13 cellular contexts compared by ENCODE assay signal in genomic region chr11:111976119-111976518, GRCh38. TPM values are rescaled to one million over a fixed set of nuclear protein-coding genes. Genes with fewer than 3 reads are reported as not detected.
A peak's percentile ranks its signal among the peaks of the same experiment; 100 is the strongest.
DNase-seq lines count a peak whose midpoint lies in the region; ATAC-seq and TF ChIP-seq lines count a peak whose summit lies in the region.
"Had no signal": no experiment of that assay in that cellular context is flagged by ENCODE, and none has a peak within 500 bp of the region (broad histone marks: within the 10 kb centered on the region; RNA-seq: fewer than 3 reads in every experiment).

No MANE protein-coding gene starts in this region.

- peak overlapping the region; percentile 84 for H3K9ac ChIP-seq in ES-I3 (ENCODE audit: low read depth, low read length)

- H3K4me1 ChIP-seq in ES-I3 (ENCODE audit: insufficient read depth, low read length) (peaks cover 7% of the 10 kb centered on the region; the same call in 1 of the 2 replicates), RWPE2 (ENCODE audit: insufficient read depth, poor library complexity, severe bottlenecking) (peaks cover 10% of the 10 kb centered on the region), sigmoid colon (peaks cover 0 to 46% (median 34%) of the 10 kb centered on the region in 4 donors)

- WGBS in sigmoid colon, 2 donors: 83 to 88% methylated on average over 2 of the region's 2 CpGs

- H3K36me3 Mint-ChIP-seq in glutamatergic neuron (ENCODE audit: unreplicated experiment) (no peaks in the 10 kb centered on the region), CD14-positive monocyte (peaks cover 5 to 7% of the 10 kb centered on the region in 2 donors)

- no peak for ATAC-seq in RWPE2 (ENCODE audit: low read depth)

- H3K4me1 Mint-ChIP-seq in glutamatergic neuron (ENCODE audit: low read depth, unreplicated experiment) (peaks cover 5% of the 10 kb centered on the region), CD14-positive monocyte (peaks cover 14% of the 10 kb centered on the region)

- DNase-seq in RWPE2 (ENCODE audit: low spot score) (no peak), glutamatergic neuron (no peak), sigmoid colon (no peak), ecto neural progenitor cell (ENCODE audit: low spot score) (no peak), DMS79 (lab: John Stamatoyannopoulos, UW) (no peak), GDM1 (lab: John Stamatoyannopoulos, UW) (no peak), CD14-positive monocyte (ENCODE audit: low spot score) (no peak)
- DNase-seq: activated CD8-positive, alpha-beta memory T cell treated with anti-CD3 and anti-CD28 coated beads, Interleukin-2, amount 50 U/mL, for 48 hours; NCI-H748 treated with DMSO at 0.1 percent for 48 hours had no signal

- H3K27ac Mint-ChIP-seq in glutamatergic neuron (ENCODE audit: unreplicated experiment) (no peak overlapping the region), CD14-positive monocyte (peak overlapping the region in 1 of 7 donors; percentile 47)
- H3K27ac Mint-ChIP-seq: dendritic cell treated with granulocyte-macrophage colony-stimulating factor and Interleukin-4, amounts not matched to agents 40 ng/mL and 50 ng/mL, for 4 days had no signal

- intact Hi-C loops in sigmoid colon (cut with DNase I): loop anchor here (2.0 to 10.0 kb wide), 2 partner anchors 39 to 371 kb away; partner anchors contain the start of genes DIXDC1 and SIK2
- intact Hi-C loops in CD14-positive monocyte (cut with micrococcal nuclease): no loop called here

- H3K4me3 Mint-ChIP-seq in glutamatergic neuron (ENCODE audit: unreplicated experiment) (peak overlapping the region; percentile 85), CD14-positive monocyte (no peak overlapping the region)

- H3K9me3 ChIP-seq in ES-I3 (ENCODE audit: control insufficient read depth, insufficient read depth, low read length) (no peaks in the 10 kb centered on the region), RWPE2 (ENCODE audit: severe bottlenecking) (no peaks in the 10 kb centered on the region), sigmoid colon (no peaks in the 10 kb centered on the region)

- TF ChIP-seq EP300 in sigmoid colon (IDR thresholded peaks at IDR 0.05): no peak

- H3K27me3 Mint-ChIP-seq in glutamatergic neuron (ENCODE audit: unreplicated experiment) (peaks cover 8% of the 10 kb centered on the region), CD14-positive monocyte (ENCODE audit: low read depth in 3 of 3) (peaks cover 30 to 39% (median 33%) of the 10 kb centered on the region in 3 donors)

- H3K36me3 ChIP-seq in ES-I3 (ENCODE audit: insufficient read depth, low read length) (no peaks in the 10 kb centered on the region), RWPE2 (ENCODE audit: low read depth) (peaks cover 2% of the 10 kb centered on the region; the same call in 1 of the 2 replicates), sigmoid colon (peaks cover 0 to 14% (median 2%) of the 10 kb centered on the region in 4 donors)

- H3K4me3 ChIP-seq in RWPE2 (ENCODE audit: severe bottlenecking): no peak overlapping the region
- peak overlapping the region in 2 of 4 donors; percentile 91 to 97 for H3K4me3 ChIP-seq in sigmoid colon

- TF ChIP-seq CTCF in RWPE2 (IDR thresholded peaks at IDR 0.05; ENCODE audit: poor library complexity, severe bottlenecking) (no peak), glutamatergic neuron (IDR thresholded peaks at IDR 0.05; ENCODE audit: partially characterized antibody, unreplicated experiment) (no peak), sigmoid colon (IDR thresholded peaks at IDR 0.05) (no peak), CD14-positive monocyte (IDR thresholded peaks at IDR 0.05) (no peak)

- H3K27me3 ChIP-seq in RWPE2 (ENCODE audit: insufficient read depth, poor library complexity, severe bottlenecking) (no peaks in the 10 kb centered on the region), sigmoid colon (no peaks in the 10 kb centered on the region)

- no peak for TF ChIP-seq POLR2A in sigmoid colon (IDR thresholded peaks at IDR 0.05)

- H3K27ac ChIP-seq in RWPE2 (ENCODE audit: poor library complexity, severe bottlenecking) (peak overlapping the region; percentile 45), sigmoid colon (peak overlapping the region; percentile 95 to 99 (median 97))

- H3K9me3 Mint-ChIP-seq in glutamatergic neuron (ENCODE audit: unreplicated experiment): no peaks in the 10 kb centered on the region
- H3K9me3 Mint-ChIP-seq in CD14-positive monocyte: peaks cover 0 to 7% (median 2%) of the 10 kb centered on the region in 7 donors
- H3K9me3 Mint-ChIP-seq: dendritic cell treated with granulocyte-macrophage colony-stimulating factor and Interleukin-4, amounts not matched to agents 40 ng/mL and 50 ng/mL, for 4 days had no signal

RNA-seq across cellular contexts. Expression of gene DIXDC1, which starts 39.0 kb away (rescaled TPM):
- 27.2 TPM for total RNA-seq in glutamatergic neuron (ENCODE audit: unreplicated experiment)
- total RNA-seq in sigmoid colon: 100 to 1,000 TPM in 2 of 4 donors, 10 to 100 TPM in 2; 92.7 to 105 (median 99.2) TPM
- 10 to 100 TPM in 1 of 3 donors, 1 to 10 TPM in 2; 2.3 to 12.0 (median 9.2) TPM for polyA plus RNA-seq in sigmoid colon
- polyA plus RNA-seq in CD14-positive monocyte: under 1 TPM in 1 of 2 donors, not detected in 1; 0.17 TPM

RNA-seq across cellular contexts. Expression of gene DLAT, which starts 49.1 kb away (rescaled TPM):
- total RNA-seq in glutamatergic neuron (ENCODE audit: unreplicated experiment) (55.0 TPM), sigmoid colon (10 to 100 TPM; 23.2 to 34.6 (median 26.0) TPM)
- polyA plus RNA-seq in sigmoid colon (10 to 100 TPM; 23.4 to 49.0 (median 28.2) TPM), CD14-positive monocyte (10 to 100 TPM; 11.5 to 14.6 TPM)

RNA-seq across cellular contexts. Expression of gene C11orf52, which starts 57.4 kb away (rescaled TPM):
- total RNA-seq in glutamatergic neuron (ENCODE audit: unreplicated experiment) (not detected), sigmoid colon (1 to 10 TPM in 1 of 4 donors, not detected in 3; 3.9 TPM)
- polyA plus RNA-seq in sigmoid colon (10 to 100 TPM in 2 of 3 donors, 1 to 10 TPM in 1; 6.3 to 17.8 (median 16.8) TPM), CD14-positive monocyte (not detected)
- total RNA-seq: M059J; T-helper 1 cell treated with Interleukin-12 subunit alpha and Interleukin-12 subunit beta and Interleukin-4 antibody, amounts not matched to agents 30 ng/mL and 1 ng/mL, for 36 hours had no signal
